20 cellular contexts compared by ENCODE assay signal in the genomic region with DNA sequence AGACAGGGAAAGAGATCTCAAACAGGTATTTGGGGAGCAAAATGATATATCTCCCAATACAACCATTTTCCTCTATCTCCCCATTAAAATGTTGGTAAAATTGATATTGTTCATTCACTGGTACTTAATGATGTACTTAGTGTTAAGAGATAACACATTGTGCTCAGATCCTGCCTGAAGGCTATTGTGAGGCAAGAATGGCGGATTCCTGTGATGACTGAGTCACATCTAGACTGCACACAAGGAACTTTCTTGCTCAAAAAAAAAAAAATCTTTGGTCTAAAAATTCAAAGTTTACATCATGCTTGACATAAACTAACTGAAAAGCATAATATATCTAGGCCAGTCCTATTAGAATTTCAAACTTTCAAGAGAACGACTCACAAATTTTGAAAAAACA.
A peak's percentile ranks its signal among the peaks of the same experiment; 100 is the strongest.
DNase-seq lines count a peak whose midpoint lies in the region; ATAC-seq and TF ChIP-seq lines count a peak whose summit lies in the region.
"Had no signal": no experiment of that assay in that cellular context is flagged by ENCODE, and none has a peak within 500 bp of the region (broad histone marks: within the 10 kb centered on the region; RNA-seq: fewer than 3 reads in every experiment).

No MANE protein-coding gene starts in this region.

- no peak overlapping the region for H4K8ac ChIP-seq in IMR-90 (ENCODE audit: low read depth in 2 of 2, low read length in 2 of 2)

- intact Hi-C loops in IMR-90 (cut with micrococcal nuclease), result no loop called here

- H3K4me3 ChIP-seq in IMR-90 (ENCODE audit: insufficient read depth, low read depth, low read length), result no peak overlapping the region
- no peak overlapping the region for H3K4me3 ChIP-seq in osteoblast (ENCODE audit: insufficient read depth, low read length)
- H3K4me3 ChIP-seq: BLaER1, GM12878, K562, SJCRH30 had no signal

- no peak for TF ChIP-seq POLR2A in IMR-90 (IDR thresholded peaks at IDR 0.05; ENCODE audit: low read depth, low read length)

- ATAC-seq in IMR-90 (ENCODE audit: low read depth), result no peak
- ATAC-seq in GM19463 (IDR thresholded peaks at IDR 0.05; ENCODE audit: unreplicated experiment), result no peak
- ATAC-seq: GM12878, K562, T-cell had no signal

- CTCF ChIA-PET in IMR-90 (lab: Yijun Ruan, JAX), result no interaction called here
- CTCF ChIA-PET in RWPE1 (lab: Yijun Ruan, JAX), result no interaction called here

- WGBS in IMR-90 (ENCODE audit: extremely low coverage in 2 of 2, insufficient read length in 1 of 2), 2 experiments, result no CpG with 5 or more reads among the region's 2 CpGs

- no peak overlapping the region for H2AK5ac ChIP-seq in IMR-90 (ENCODE audit: low read depth, low read length)

- no peak overlapping the region for H3K56ac ChIP-seq in IMR-90 (ENCODE audit: extremely low read depth, insufficient read depth, low read length)

- H3K9me3 ChIP-seq in IMR-90 (ENCODE audit: control insufficient read depth, insufficient read depth, low read length), result no peaks in the 10 kb centered on the region
- no peaks in the 10 kb centered on the region for H3K9me3 ChIP-seq in osteoblast (ENCODE audit: low read depth, low read length)
- H3K9me3 ChIP-seq: BLaER1, SJCRH30 had no signal

- no peak overlapping the region for H3K14ac ChIP-seq in IMR-90 (replicated peaks; ENCODE audit: low read depth, low read length)

- H2AK9ac ChIP-seq in IMR-90 (replicated peaks; ENCODE audit: low read depth, low read length, poor library complexity), result no peak overlapping the region

- dilution Hi-C loops in IMR-90 (cut with HindIII; ENCODE audit: low sequenced_read_pairs, unreplicated experiment), result no loop called here

- H4K20me1 ChIP-seq in IMR-90 (ENCODE audit: insufficient read depth, low read length) (no peaks in the 10 kb centered on the region), osteoblast (ENCODE audit: insufficient read depth, low read length) (no peaks in the 10 kb centered on the region)
- H4K20me1 ChIP-seq: BLaER1 had no signal

- no peak overlapping the region for H3K4ac ChIP-seq in IMR-90 (ENCODE audit: low read depth, low read length)

- H3K79me2 ChIP-seq in osteoblast (ENCODE audit: insufficient read depth, low read length), result no peaks in the 10 kb centered on the region

- no peak overlapping the region for H3K23ac ChIP-seq in IMR-90 (ENCODE audit: low read depth, low read length)

- no peak overlapping the region for H2BK15ac ChIP-seq in IMR-90 (ENCODE audit: low read depth, low read length)

- DNase-seq in IMR-90 (peak; percentile 31), RWPE1 (ENCODE audit: low spot score) (peak; percentile 12), fibroblast of gingiva (ENCODE audit: low read depth) (peak; percentile 6), osteoblast (ENCODE audit: insufficient read length, low spot score, missing footprints) (no peak), medulla oblongata (ENCODE audit: extremely low spot score) (no peak), NCI-H2171 (lab: John Stamatoyannopoulos, UW) (no peak)
- DNase-seq: CD4-positive, alpha-beta T cell; COR-L47; DMS79; H7; NCI-H1105 treated with DMSO at 0.1 percent for 48 hours; NCI-H1694; NCI-H510A; NCI-H748 treated with DMSO at 0.1 percent for 48 hours; SJCRH30; T-cell had no signal

- H3K4me1 ChIP-seq in IMR-90 (ENCODE audit: control insufficient read depth, insufficient read depth, low read length) (0 out of 2 replicates have a peak, but pooled peaks cover 1% of the 10 kb centered on the region), osteoblast (ENCODE audit: insufficient read depth, low read length) (peaks cover 6% of the 10 kb centered on the region)
- H3K4me1 ChIP-seq: BLaER1, SJCRH30 had no signal

- BruUV-seq in IMR-90 (replicated peaks; lab: Mats Ljungman, UMichigan), result no TSS peak

- no peak overlapping the region for H3K4me2 ChIP-seq in IMR-90 (ENCODE audit: low read depth, low read length)
- no peak overlapping the region for H3K4me2 ChIP-seq in osteoblast (ENCODE audit: insufficient read depth, low read length)
- H3K4me2 ChIP-seq: BLaER1 had no signal

- H3K9ac ChIP-seq in IMR-90 (ENCODE audit: low read depth, low read length), result no peak overlapping the region
- H3K9ac ChIP-seq: BLaER1 had no signal

- H3K9me1 ChIP-seq in IMR-90 (ENCODE audit: insufficient read depth, low read length), result no peaks in the 10 kb centered on the region

- in situ Hi-C loops in IMR-90 (cut with MboI; ENCODE audit: low sequenced_read_pairs), result no loop called here

- no peak overlapping the region for H2BK5ac ChIP-seq in IMR-90 (ENCODE audit: low read depth, low read length, poor library complexity, severe bottlenecking)

- no peak overlapping the region for H3K18ac ChIP-seq in IMR-90 (ENCODE audit: low read depth, low read length)

- no peak overlapping the region for H2BK20ac ChIP-seq in IMR-90 (ENCODE audit: low read depth, low read length)

- no peak overlapping the region for H2AFZ ChIP-seq in IMR-90 (replicated peaks; ENCODE audit: low read length, poor library complexity)
- peak overlapping the region; percentile 26 for H2AFZ ChIP-seq in osteoblast (ENCODE audit: low read length)

- POLR2A ChIA-PET in IMR-90 (lab: Charles Lee; ENCODE audit: unreplicated experiment), result no interaction called here
- POLR2A ChIA-PET in RWPE1 (lab: Yijun Ruan, JAX; ENCODE audit: low non-redundant PET), result no interaction called here

- no peak for TF ChIP-seq CTCF in IMR-90 (conservative IDR thresholded peaks at IDR 0.05; ENCODE audit: low read depth, low read length)
- no peak for TF ChIP-seq CTCF in RWPE1 (conservative IDR thresholded peaks at IDR 0.05; ENCODE audit: low read depth)
- no peak for TF ChIP-seq CTCF in osteoblast (IDR thresholded peaks at IDR 0.05; ENCODE audit: extremely low read depth, low read depth, low read length)

- H3K36me3 ChIP-seq in IMR-90 (ENCODE audit: control insufficient read depth, insufficient read depth, low read length) (no peaks in the 10 kb centered on the region), osteoblast (ENCODE audit: insufficient read depth, low read length) (no peaks in the 10 kb centered on the region)
- H3K36me3 ChIP-seq: BLaER1, SJCRH30 had no signal

- no peak overlapping the region for H2BK120ac ChIP-seq in IMR-90 (ENCODE audit: low read depth, low read length)

- H4K5ac ChIP-seq in IMR-90 (ENCODE audit: low read depth, low read length), result no peak overlapping the region

- H3K27ac ChIP-seq in IMR-90 (ENCODE audit: insufficient read depth, low read length), result no peak overlapping the region
- no peak overlapping the region for H3K27ac ChIP-seq in RWPE1
- no peak overlapping the region for H3K27ac ChIP-seq in osteoblast (ENCODE audit: low read depth, low read length)
- H3K27ac ChIP-seq: BLaER1, SJCRH30 had no signal

- no peaks in the 10 kb centered on the region for H3K79me1 ChIP-seq in IMR-90 (ENCODE audit: low read depth in 1 of 2, low read length in 2 of 2)

- no peak for TF ChIP-seq RAD21 in IMR-90 (IDR thresholded peaks at IDR 0.05; ENCODE audit: low read length)

- no peak overlapping the region for H4K91ac ChIP-seq in IMR-90 (ENCODE audit: insufficient read depth, low read depth, low read length)

- H3K27me3 ChIP-seq in IMR-90 (ENCODE audit: control insufficient read depth, insufficient read depth, low read length) (no peaks in the 10 kb centered on the region), osteoblast (ENCODE audit: insufficient read depth, low read length) (no peaks in the 10 kb centered on the region)
- H3K27me3 ChIP-seq: BLaER1, SJCRH30 had no signal

TF ChIP-seq in IMR-90, 13 proteins besides CTCF, POLR2A, EP300 and RAD21:
- TF ChIP-seq MAZ (IDR thresholded peaks at IDR 0.05; ENCODE audit: borderline replicate concordance, low read depth, low read length) (no peak), RCOR1 (IDR thresholded peaks at IDR 0.05; ENCODE audit: insufficient replicate concordance, low read length) (no peak), CHD1 (IDR thresholded peaks at IDR 0.05; ENCODE audit: low read depth, low read length) (no peak), CEBPB (IDR thresholded peaks at IDR 0.05; ENCODE audit: low read depth, low read length) (no peak), NFE2L2 (IDR thresholded peaks at IDR 0.05; ENCODE audit: low read depth, low read length) (no peak), FOS (IDR thresholded peaks at IDR 0.05; ENCODE audit: low read depth, low read length) (no peak)
- TF ChIP-seq, protein P1, sequence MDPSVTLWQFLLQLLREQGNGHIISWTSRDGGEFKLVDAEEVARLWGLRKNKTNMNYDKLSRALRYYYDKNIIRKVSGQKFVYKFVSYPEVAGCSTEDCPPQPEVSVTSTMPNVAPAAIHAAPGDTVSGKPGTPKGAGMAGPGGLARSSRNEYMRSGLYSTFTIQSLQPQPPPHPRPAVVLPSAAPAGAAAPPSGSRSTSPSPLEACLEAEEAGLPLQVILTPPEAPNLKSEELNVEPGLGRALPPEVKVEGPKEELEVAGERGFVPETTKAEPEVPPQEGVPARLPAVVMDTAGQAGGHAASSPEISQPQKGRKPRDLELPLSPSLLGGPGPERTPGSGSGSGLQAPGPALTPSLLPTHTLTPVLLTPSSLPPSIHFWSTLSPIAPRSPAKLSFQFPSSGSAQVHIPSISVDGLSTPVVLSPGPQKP (IDR thresholded peaks at IDR 0.05; ENCODE audit: borderline replicate concordance, low read depth, low read length), result no peak
- TF ChIP-seq, protein P2, sequence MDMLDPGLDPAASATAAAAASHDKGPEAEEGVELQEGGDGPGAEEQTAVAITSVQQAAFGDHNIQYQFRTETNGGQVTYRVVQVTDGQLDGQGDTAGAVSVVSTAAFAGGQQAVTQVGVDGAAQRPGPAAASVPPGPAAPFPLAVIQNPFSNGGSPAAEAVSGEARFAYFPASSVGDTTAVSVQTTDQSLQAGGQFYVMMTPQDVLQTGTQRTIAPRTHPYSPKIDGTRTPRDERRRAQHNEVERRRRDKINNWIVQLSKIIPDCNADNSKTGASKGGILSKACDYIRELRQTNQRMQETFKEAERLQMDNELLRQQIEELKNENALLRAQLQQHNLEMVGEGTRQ (IDR thresholded peaks at IDR 0.05; ENCODE audit: low read depth, low read length), result no peak

Comparison
In these comparisons a context has a peak if more than half of its experiments do, and no peak if none do; other contexts are left out.
1. DNase-seq: peak in IMR-90 (single experiment), RWPE1 (single experiment) and fibroblast of gingiva (single experiment); none in osteoblast (single experiment), medulla oblongata (single experiment) and NCI-H2171 (single experiment).